In genomic region chr4:180148737-180149136, GRCh38 we compare ENCODE assay signal across 26 cellular contexts.
"Had no signal": no experiment of that assay in that cellular context is flagged by ENCODE, and none has a peak within 500 bp of the region (broad histone marks: within the 10 kb centered on the region; RNA-seq: fewer than 3 reads in every experiment).

No MANE protein-coding gene starts in this region.

- H3K36me3 Mint-ChIP-seq: naive thymus-derived CD8-positive, alpha-beta T cell; stimulated activated effector memory CD8-positive, alpha-beta T cell treated with anti-CD3 and anti-CD28 coated beads, Interleukin-12 subunit alpha, Interleukin-12 subunit beta, amount 100 ng/mL, for 72 hours had no signal

- H3K4me3 Mint-ChIP-seq: naive thymus-derived CD8-positive, alpha-beta T cell; nephron; neural crest cell; stimulated activated effector memory CD8-positive, alpha-beta T cell treated with anti-CD3 and anti-CD28 coated beads, Interleukin-12 subunit alpha, Interleukin-12 subunit beta, amount 100 ng/mL, for 72 hours; stimulated activated naive CD8-positive, alpha-beta T cell treated with anti-CD3 and anti-CD28 coated beads, Interleukin-15, Interleukin-2, amounts not matched to agents 100 ng/mL and 50 ng/mL, for 24 hours had no signal

- H3K4me2 ChIP-seq: hepatocyte had no signal

- H3K4me3 ChIP-seq: hepatocyte, left ventricle myocardium inferior, lung, pancreas, prostate gland, skin epidermis, suprapubic skin, thoracic aorta, tibial artery, upper lobe of right lung had no signal

- DNase-seq: islet precursor cell; left ventricle myocardium inferior; naive thymus-derived CD8-positive, alpha-beta T cell; nucleus accumbens; pancreas; posterior cingulate gyrus; retina; right cardiac atrium; stimulated activated CD4-positive, alpha-beta T cell treated with anti-CD3 and anti-CD28 coated beads, Interleukin-12 subunit alpha, Interleukin-12 subunit beta, amount 100 ng/mL, for 4 hours; stimulated activated CD4-positive, alpha-beta T cell treated with anti-CD3 and anti-CD28 coated beads, Interleukin-15, amount 100 ng/mL, for 24 hours; stimulated activated CD4-positive, alpha-beta T cell treated with anti-CD3 and anti-CD28 coated beads, Interleukin-2, amount 100 ng/mL, for 24 hours; stimulated activated CD4-positive, alpha-beta T cell treated with anti-CD3 and anti-CD28 coated beads, Interleukin-4, amount 100 ng/mL, for 1 hour; stimulated activated naive CD4-positive, alpha-beta T cell; tibial artery; trophoblast cell; upper lobe of right lung had no signal

- H3K36me3 ChIP-seq: left ventricle myocardium inferior, pancreas, prostate gland, suprapubic skin, thoracic aorta, tibial artery, upper lobe of right lung had no signal

- H3K4me1 Mint-ChIP-seq: naive thymus-derived CD8-positive, alpha-beta T cell; nephron; neural crest cell; stimulated activated effector memory CD8-positive, alpha-beta T cell treated with anti-CD3 and anti-CD28 coated beads, Interleukin-12 subunit alpha, Interleukin-12 subunit beta, amount 100 ng/mL, for 72 hours had no signal

- H3K4me1 ChIP-seq: left ventricle myocardium inferior, pancreas, prostate gland, suprapubic skin, tibial artery, upper lobe of right lung had no signal

- H3K79me2 ChIP-seq: hepatocyte had no signal

- H3K9me3 ChIP-seq: left ventricle myocardium inferior, pancreas, prostate gland, suprapubic skin, thoracic aorta, tibial artery, upper lobe of right lung had no signal

- H3K27me3 Mint-ChIP-seq: naive thymus-derived CD8-positive, alpha-beta T cell; stimulated activated naive CD8-positive, alpha-beta T cell treated with anti-CD3 and anti-CD28 coated beads, Interleukin-15, Interleukin-2, amounts not matched to agents 100 ng/mL and 50 ng/mL, for 24 hours had no signal

- H3K27me3 ChIP-seq: hepatocyte, pancreas, suprapubic skin, tibial artery, upper lobe of right lung had no signal

- H3K27ac Mint-ChIP-seq: naive thymus-derived CD8-positive, alpha-beta T cell; nephron; stimulated activated effector memory CD8-positive, alpha-beta T cell treated with anti-CD3 and anti-CD28 coated beads, Interleukin-12 subunit alpha, Interleukin-12 subunit beta, amount 100 ng/mL, for 72 hours; stimulated activated naive CD8-positive, alpha-beta T cell treated with anti-CD3 and anti-CD28 coated beads, Interleukin-15, Interleukin-2, amounts not matched to agents 100 ng/mL and 50 ng/mL, for 24 hours had no signal

- H3K9me3 Mint-ChIP-seq: nephron; neural crest cell; stimulated activated naive CD8-positive, alpha-beta T cell treated with anti-CD3 and anti-CD28 coated beads, Interleukin-15, Interleukin-2, amounts not matched to agents 100 ng/mL and 50 ng/mL, for 24 hours had no signal

- H2AFZ ChIP-seq: hepatocyte had no signal

- H3K27ac ChIP-seq: hepatocyte, left ventricle myocardium inferior, pancreas, prostate gland, skin epidermis, suprapubic skin, thoracic aorta, tibial artery, upper lobe of right lung had no signal
